ENCODE assay signal across 12 cellular contexts in genomic region chr6:154169193-154169847, GRCh38.
DNase-seq lines count a peak whose midpoint lies in the region; ATAC-seq and TF ChIP-seq lines count a peak whose summit lies in the region.
"Had no signal": no experiment of that assay in that cellular context is flagged by ENCODE, and none has a peak within 500 bp of the region (broad histone marks: within the 10 kb centered on the region; RNA-seq: fewer than 3 reads in every experiment).

No MANE protein-coding gene starts in this region.

- ATAC-seq in lower lobe of right lung = peak; percentile 34 to 68
- no peak for ATAC-seq in HG02884 (IDR thresholded peaks at IDR 0.05; ENCODE audit: unreplicated experiment)

- TF ChIP-seq CTCF in HL-60 (IDR thresholded peaks at IDR 0.05; ENCODE audit: insufficient read depth, low read length) = no peak
- no peak for TF ChIP-seq CTCF in lower lobe of right lung (IDR thresholded peaks at IDR 0.05)

- peaks cover 0 to 5% (median 0%) of the 10 kb centered on the region in 5 donors for H3K9me3 Mint-ChIP-seq in CD8-positive, alpha-beta memory T cell

- H3K9me3 ChIP-seq in CD8-positive, alpha-beta memory T cell (ENCODE audit: low read length) = no peaks in the 10 kb centered on the region
- no peaks in the 10 kb centered on the region for H3K9me3 ChIP-seq in lower lobe of right lung

- H3K27me3 ChIP-seq in CD8-positive, alpha-beta memory T cell (ENCODE audit: insufficient read depth, low read length, poor library complexity, severe bottlenecking) = no peaks in the 10 kb centered on the region
- H3K27me3 ChIP-seq in HL-60 (ENCODE audit: insufficient read depth, poor library complexity, severe bottlenecking) (no peaks in the 10 kb centered on the region), lower lobe of right lung (ENCODE audit: low read depth) (no peaks in the 10 kb centered on the region)

- H3K4me3 ChIP-seq in CD8-positive, alpha-beta memory T cell (ENCODE audit: low read length) = no peak overlapping the region
- H3K4me3 ChIP-seq in HL-60 (replicated peaks; ENCODE audit: insufficient read depth, low read length) (no peak overlapping the region), lower lobe of right lung (no peak overlapping the region)

- no peak for DNase-seq in CD8-positive, alpha-beta memory T cell
- DNase-seq in HL-60 (ENCODE audit: low read depth in 1 of 2, low spot score in 1 of 2) (peak; percentile 83 to 93), lower lobe of right lung (peak; percentile 62), NCI-H524 (lab: John Stamatoyannopoulos, UW) (no peak), NCI-H1105 (lab: John Stamatoyannopoulos, UW) (no peak), islet precursor cell (no peak)
- peak; percentile 38 to 54 for DNase-seq in activated CD4-positive, alpha-beta T cell treated with anti-CD3 and anti-CD28 coated beads, Interleukin-2, amount 50 U/mL, for 48 hours
- DNase-seq: NCI-H1417 treated with DMSO at 0.1 percent for 48 hours; NCI-H82; stimulated activated naive CD4-positive, alpha-beta T cell had no signal

- H3K27me3 Mint-ChIP-seq in CD8-positive, alpha-beta memory T cell = no peaks in the 10 kb centered on the region

- H3K27ac Mint-ChIP-seq in CD8-positive, alpha-beta memory T cell = peak overlapping the region in 7 of 8 donors; percentile 61 to 92 (median 77)
- H3K27ac Mint-ChIP-seq: T-helper 1 cell treated with Interleukin-12 subunit alpha and Interleukin-12 subunit beta and Interleukin-4 antibody, amounts not matched to agents 30 μg/mL and 1 μg/mL, for 36 hours had no signal

- peak overlapping the region in 1 of 7 donors; percentile 5 for H3K4me3 Mint-ChIP-seq in CD8-positive, alpha-beta memory T cell
- H3K4me3 Mint-ChIP-seq: T-helper 1 cell treated with Interleukin-12 subunit alpha and Interleukin-12 subunit beta and Interleukin-4 antibody, amounts not matched to agents 30 μg/mL and 1 μg/mL, for 36 hours had no signal

- peaks cover 10 to 82% (median 45%) of the 10 kb centered on the region in 3 donors for H3K36me3 Mint-ChIP-seq in CD8-positive, alpha-beta memory T cell

- intact Hi-C loops in lower lobe of right lung (cut with DNase I) = no loop called here

- H3K27ac ChIP-seq in CD8-positive, alpha-beta memory T cell (ENCODE audit: low read depth, low read length) = no peak overlapping the region
- H3K27ac ChIP-seq in HL-60 (replicated peaks) = no peak overlapping the region
- no peak overlapping the region for H3K27ac ChIP-seq in lower lobe of right lung

- H3K4me1 ChIP-seq in CD8-positive, alpha-beta memory T cell (ENCODE audit: insufficient read depth, low read length) = peaks cover 38% of the 10 kb centered on the region
- peaks cover 32% of the 10 kb centered on the region for H3K4me1 ChIP-seq in lower lobe of right lung

- peaks cover 14% of the 10 kb centered on the region for H3K36me3 ChIP-seq in CD8-positive, alpha-beta memory T cell (ENCODE audit: insufficient read depth, low read length)
- no peaks in the 10 kb centered on the region for H3K36me3 ChIP-seq in lower lobe of right lung

- CTCF ChIA-PET in CD8-positive, alpha-beta memory T cell (lab: Charles Lee) = interaction anchor here (1.4 kb wide), 2 partner anchors 13 to 108 kb away, joined by 3 read pairs; no protein-coding TSS in a partner anchor

- peaks cover 68 to 89% (median 72%) of the 10 kb centered on the region in 3 donors for H3K4me1 Mint-ChIP-seq in CD8-positive, alpha-beta memory T cell

- POLR2A ChIA-PET in CD8-positive, alpha-beta memory T cell (lab: Charles Lee) = interaction anchor here (0.5 kb wide), 1 partner anchor 48 kb away, joined by 4 read pairs; no protein-coding TSS in a partner anchor

Comparison
In these comparisons a context has a peak if more than half of its experiments do, and no peak if none do; other contexts are left out.
1. DNase-seq: peak in HL-60 (2 of 2), activated CD4-positive, alpha-beta T cell treated with anti-CD3 and anti-CD28 coated beads, Interleukin-2, amount 50 U/mL, for 48 hours (2 of 2) and lower lobe of right lung (single experiment); none in CD8-positive, alpha-beta memory T cell (0 of 5), NCI-H524 (0 of 2), NCI-H1105 (single experiment) and islet precursor cell (single experiment).